Comparison of ENCODE assay signal across 26 cellular contexts in genomic region chr10:78902815-78903214, GRCh38.
"Had no signal": no experiment of that assay in that cellular context is flagged by ENCODE, and none has a peak within 500 bp of the region (broad histone marks: within the 10 kb centered on the region; RNA-seq: fewer than 3 reads in every experiment).

No MANE protein-coding gene starts in this region.

- H3K4me1 ChIP-seq: SJCRH30 had no signal

- H3K9me3 ChIP-seq: adrenal gland, SJCRH30, SK-N-SH had no signal

- DNase-seq: activated CD4-positive, alpha-beta T cell treated with anti-CD3 and anti-CD28 coated beads for 36 hours; activated CD4-positive, alpha-beta T cell treated with anti-CD3 and anti-CD28 coated beads, Interleukin-2, amount 50 U/mL, for 1 hour; activated CD8-positive, alpha-beta T cell treated with anti-CD3 and anti-CD28 coated beads for 36 hours; activated naive CD4-positive, alpha-beta T cell treated with anti-CD3 and anti-CD28 coated beads, Interleukin-2, amount 50 U/mL, for 16 hours; activated naive CD8-positive, alpha-beta T cell treated with anti-CD3 and anti-CD28 coated beads, Interleukin-2, amount 10 ng/mL, durations not matched to agents 7 days and 5 days; activated T-cell treated with anti-CD3 and anti-CD28 coated beads, Interleukin-2, amount 50 U/mL, for 72 hours; anterior cingulate cortex; KG1; NCI-H1048; NCI-H146; NCI-H1930; NCI-H2171; NCI-H510A treated with DMSO at 0.1 percent for 48 hours; NCI-H69; NK-92 treated with Interleukin-12 subunit alpha and Interleukin-12 subunit beta, amount 100 ng/mL, for 24 hours; OCI-M1; Right ventricle myocardium superior; RPMI8226; SJCRH30; SK-N-SH; T-helper 1 cell; WERI-Rb-1 had no signal

- H3K4me3 Mint-ChIP-seq: activated CD4-positive, alpha-beta T cell treated with anti-CD3 and anti-CD28 coated beads for 36 hours; activated CD8-positive, alpha-beta T cell treated with anti-CD3 and anti-CD28 coated beads for 36 hours; activated naive CD8-positive, alpha-beta T cell treated with anti-CD3 and anti-CD28 coated beads, Interleukin-2, amount 10 ng/mL, durations not matched to agents 7 days and 5 days; activated T-cell treated with anti-CD3 and anti-CD28 coated beads, Interleukin-2, amount 50 U/mL, for 72 hours; IgD-negative memory B cell had no signal

- H3K27ac ChIP-seq: adrenal gland, SJCRH30, WERI-Rb-1 had no signal

- H3K4me1 Mint-ChIP-seq: activated CD4-positive, alpha-beta T cell treated with anti-CD3 and anti-CD28 coated beads for 36 hours; activated naive CD8-positive, alpha-beta T cell treated with anti-CD3 and anti-CD28 coated beads, Interleukin-2, amount 10 ng/mL, durations not matched to agents 7 days and 5 days had no signal

- H3K9me3 Mint-ChIP-seq: activated T-helper 2 cell treated with anti-CD3 and anti-CD28 coated beads, Interferon-gamma antibody, Interleukin-2, Interleukin-4, amounts not matched to agents 10 μg/mL and 5 μg/mL and 100 μg/mL, durations not matched to agents 14 hours and 24 hours and 36 hours; IgD-negative memory B cell had no signal

- H3K36me3 Mint-ChIP-seq: activated naive CD8-positive, alpha-beta T cell treated with anti-CD3 and anti-CD28 coated beads, Interleukin-2, amount 10 ng/mL, durations not matched to agents 7 days and 5 days; IgD-negative memory B cell had no signal

- H3K4me3 ChIP-seq: adrenal gland, SJCRH30 had no signal

- H3K27ac Mint-ChIP-seq: activated CD4-positive, alpha-beta T cell treated with anti-CD3 and anti-CD28 coated beads for 36 hours; activated CD8-positive, alpha-beta T cell treated with anti-CD3 and anti-CD28 coated beads for 36 hours; activated naive CD8-positive, alpha-beta T cell treated with anti-CD3 and anti-CD28 coated beads, Interleukin-2, amount 10 ng/mL, durations not matched to agents 7 days and 5 days; activated T-cell treated with anti-CD3 and anti-CD28 coated beads, Interleukin-2, amount 50 U/mL, for 72 hours; activated T-helper 2 cell treated with anti-CD3 and anti-CD28 coated beads, Interferon-gamma antibody, Interleukin-2, Interleukin-4, amounts not matched to agents 10 μg/mL and 5 μg/mL and 100 μg/mL, durations not matched to agents 14 hours and 24 hours and 36 hours; IgD-negative memory B cell had no signal

- H3K27me3 Mint-ChIP-seq: activated CD4-positive, alpha-beta T cell treated with anti-CD3 and anti-CD28 coated beads for 36 hours; activated CD8-positive, alpha-beta T cell treated with anti-CD3 and anti-CD28 coated beads for 36 hours; activated naive CD8-positive, alpha-beta T cell treated with anti-CD3 and anti-CD28 coated beads, Interleukin-2, amount 10 ng/mL, durations not matched to agents 7 days and 5 days had no signal

- H3K27me3 ChIP-seq: adrenal gland, SJCRH30 had no signal

- ATAC-seq: activated CD4-positive, alpha-beta T cell treated with anti-CD3 and anti-CD28 coated beads for 36 hours; activated CD8-positive, alpha-beta T cell treated with anti-CD3 and anti-CD28 coated beads for 36 hours; activated T-cell treated with anti-CD3 and anti-CD28 coated beads, Interleukin-2, amount 50 U/mL, for 72 hours; Panc1 had no signal

- H3K36me3 ChIP-seq: adrenal gland, SJCRH30, WERI-Rb-1 had no signal
